ENCODE assay signal across 13 cellular contexts in genomic region chr1:43525995-43526394, GRCh38. TPM values are rescaled to one million over a fixed set of nuclear protein-coding genes. Genes with fewer than 3 reads are reported as not detected.
DNase-seq lines count a peak whose midpoint lies in the region; ATAC-seq and TF ChIP-seq lines count a peak whose summit lies in the region.
"Had no signal": no experiment of that assay in that cellular context is flagged by ENCODE, and none has a peak within 500 bp of the region (broad histone marks: within the 10 kb centered on the region; RNA-seq: fewer than 3 reads in every experiment).

No MANE protein-coding gene starts in this region.

- no peak overlapping the region for H3K9ac ChIP-seq in mammary epithelial cell (ENCODE audit: insufficient read depth, low read length)

- no peaks in the 10 kb centered on the region for H3K27me3 ChIP-seq in mammary epithelial cell (ENCODE audit: insufficient read depth, low read length)
- H3K27me3 ChIP-seq in H7 (ENCODE audit: control insufficient read depth, insufficient read depth, low read length) = peaks cover 6% of the 10 kb centered on the region
- H3K27me3 ChIP-seq: sigmoid colon had no signal

- BruUV-seq in mammary epithelial cell (replicated peaks; lab: Mats Ljungman, UMichigan) = no TSS peak

- DNase-seq in Daoy (ENCODE audit: low read depth) (peak; percentile 88), M059J (ENCODE audit: low read depth) (peak; percentile 84), mammary epithelial cell (peak; percentile 30), mesothelial cell of epicardium (ENCODE audit: low spot score in 2 of 2, unreplicated experiment in 2 of 2) (no peak), H7 (no peak), nucleus accumbens (lab: John Stamatoyannopoulos, UW) (no peak)
- DNase-seq: activated naive CD4-positive, alpha-beta T cell treated with anti-CD3 and anti-CD28 coated beads, Interleukin-2, amount 10 ng/mL, durations not matched to agents 7 days and 5 days; cortex of kidney; gastrocnemius medialis; sigmoid colon; stomach had no signal

- intact Hi-C loops in mammary epithelial cell (cut with micrococcal nuclease) = loop anchor here (5.0 kb wide), 1 partner anchor 54 kb away; no protein-coding TSS in a partner anchor

- H3K9me3 ChIP-seq in mammary epithelial cell (replicated peaks; ENCODE audit: insufficient read depth, low read length) = no peaks in the 10 kb centered on the region
- H3K9me3 ChIP-seq: gastrocnemius medialis, sigmoid colon, stomach had no signal

- H3K4me1 ChIP-seq in mammary epithelial cell (ENCODE audit: insufficient read depth, low read length) = peaks cover 29% of the 10 kb centered on the region
- H3K4me1 ChIP-seq: gastrocnemius medialis had no signal

- no peak overlapping the region for H3K4me3 Mint-ChIP-seq in mesothelial cell of epicardium
- H3K4me3 Mint-ChIP-seq: activated naive CD4-positive, alpha-beta T cell treated with anti-CD3 and anti-CD28 coated beads, Interleukin-2, amount 10 ng/mL, durations not matched to agents 7 days and 5 days had no signal

- ATAC-seq in GM18861 (IDR thresholded peaks at IDR 0.05; ENCODE audit: unreplicated experiment) = no peak
- ATAC-seq in HG03571 (IDR thresholded peaks at IDR 0.05; ENCODE audit: unreplicated experiment) = no peak
- ATAC-seq: gastrocnemius medialis had no signal

- 96% methylated on average over 10 of the region's 10 CpGs for WGBS in mammary epithelial cell (ENCODE audit: low coverage, missing lambda C conversion rate)

- H3K4me2 ChIP-seq in mammary epithelial cell (ENCODE audit: insufficient read depth, low read depth, low read length) = no peak overlapping the region

- peak overlapping the region; percentile 37 for H3K27ac Mint-ChIP-seq in mesothelial cell of epicardium
- H3K27ac Mint-ChIP-seq: activated naive CD4-positive, alpha-beta T cell treated with anti-CD3 and anti-CD28 coated beads, Interleukin-2, amount 10 ng/mL, durations not matched to agents 7 days and 5 days had no signal

- peaks cover 30% of the 10 kb centered on the region for H3K4me1 Mint-ChIP-seq in mesothelial cell of epicardium

- CTCF ChIA-PET in mammary epithelial cell (lab: Charles Lee; ENCODE audit: low non-redundant PET) = no interaction called here

- no peaks in the 10 kb centered on the region for H3K9me3 Mint-ChIP-seq in mesothelial cell of epicardium
- H3K9me3 Mint-ChIP-seq: activated naive CD4-positive, alpha-beta T cell treated with anti-CD3 and anti-CD28 coated beads, Interleukin-2, amount 10 ng/mL, durations not matched to agents 7 days and 5 days had no signal

- H3K36me3 ChIP-seq in mammary epithelial cell (ENCODE audit: insufficient read depth, low read length) (no peaks in the 10 kb centered on the region), H7 (replicated peaks; ENCODE audit: control insufficient read depth, insufficient read depth, low read length) (no peaks in the 10 kb centered on the region)
- H3K36me3 ChIP-seq: gastrocnemius medialis, sigmoid colon, stomach had no signal

- in situ Hi-C loops in mammary epithelial cell (cut with MboI; ENCODE audit: low sequenced_read_pairs in 2 of 2) = loop anchor here in 1 of 2 donors (10.0 to 25.0 kb wide), 2 partner anchors 139 to 411 kb away; partner anchors contain the start of genes ARTN and IPO13

- no peaks in the 10 kb centered on the region for H4K20me1 ChIP-seq in mammary epithelial cell (ENCODE audit: insufficient read depth, low read length)

- no peak overlapping the region for H3K27ac ChIP-seq in mammary epithelial cell (ENCODE audit: insufficient read depth, low read depth, low read length)
- H3K27ac ChIP-seq: gastrocnemius medialis, sigmoid colon, stomach had no signal

- H3K27me3 Mint-ChIP-seq in mesothelial cell of epicardium (ENCODE audit: low read depth) = no peaks in the 10 kb centered on the region

- TF ChIP-seq CTCF in mammary epithelial cell (conservative IDR thresholded peaks at IDR 0.05 in 1 of 2, IDR thresholded peaks at IDR 0.05 in 1 of 2; ENCODE audit: extremely low read depth in 1 of 2, insufficient read depth in 1 of 2, low read depth in 1 of 2, low read length in 2 of 2) = no peak
- TF ChIP-seq CTCF in mesothelial cell of epicardium (IDR thresholded peaks at IDR 0.05; ENCODE audit: unreplicated experiment) = no peak

- H3K36me3 Mint-ChIP-seq in mesothelial cell of epicardium = no peaks in the 10 kb centered on the region

- H3K4me3 ChIP-seq in mammary epithelial cell (replicated peaks in 1 of 3; ENCODE audit: insufficient read depth in 1 of 3, low read depth in 2 of 3, low read length in 3 of 3) (no peak overlapping the region), H7 (ENCODE audit: insufficient read depth, low read depth, low read length) (no peak overlapping the region)
- H3K4me3 ChIP-seq: gastrocnemius medialis, sigmoid colon, stomach had no signal

- dilution Hi-C loops in mammary epithelial cell (cut with HindIII; ENCODE audit: low sequenced_read_pairs) = loop anchor here (25.0 kb wide), 1 partner anchor 411 kb away; the partner anchor contains the start of genes ARTN and IPO13

- no peak overlapping the region for H2AFZ ChIP-seq in mammary epithelial cell (ENCODE audit: low read depth, low read length)

- no peaks in the 10 kb centered on the region for H3K79me2 ChIP-seq in mammary epithelial cell (ENCODE audit: insufficient read depth, low read length)

RNA-seq across cellular contexts. Expression of gene PTPRF, which starts 4.7 kb away (rescaled TPM):
- total RNA-seq in Daoy (2014; rRNA removed; shearing (Covaris generic)) = 21.4 and 29.4 TPM in 2 replicates
- total RNA-seq in M059J (2014; rRNA removed; shearing (Covaris generic)) = 17.0 and 31.1 TPM in 2 replicates
- 100 to 1,000 TPM; 152 to 200 TPM for total RNA-seq in mammary epithelial cell
- 131 TPM for polyA plus RNA-seq in mammary epithelial cell
- polyA minus RNA-seq in mammary epithelial cell = 442 TPM
- total RNA-seq in mesothelial cell of epicardium = 464 to 475 TPM (median 471 TPM) in 3 replicates
- total RNA-seq in H7 (2014; rRNA removed; shearing (Covaris generic)) = 64.1 and 79.8 TPM in 2 replicates

Comparison
In these comparisons a context has a peak if more than half of its experiments do, and no peak if none do; other contexts are left out.
1. DNase-seq: peak in Daoy (single experiment), M059J (single experiment) and mammary epithelial cell (single experiment); none in mesothelial cell of epicardium (0 of 2), H7 (single experiment) and nucleus accumbens (0 of 56).